Comparison of ENCODE assay signal across 1 cellular context in genomic region chr7:6223411-6223810, GRCh38.
A peak's percentile ranks its signal among the peaks of the same experiment; 100 is the strongest.
TF ChIP-seq lines count a peak whose summit lies in the region.

No MANE protein-coding gene starts in this region.

TF ChIP-seq in K562, 482 proteins besides CTCF, POLR2A, EP300 and RAD21 (continued from another document):
- TF ChIP-seq HMBOX1 (IDR thresholded peaks at IDR 0.05) (0 out of 2 replicates have a peak, but pooled peaks have one; percentile 10), CBFA2T2 (conservative IDR thresholded peaks at IDR 0.05) (peak; percentile 53), CBFA2T3 (IDR thresholded peaks at IDR 0.05) (peak; percentile 70)
